29 cellular contexts compared by ENCODE assay signal in the genomic region with DNA sequence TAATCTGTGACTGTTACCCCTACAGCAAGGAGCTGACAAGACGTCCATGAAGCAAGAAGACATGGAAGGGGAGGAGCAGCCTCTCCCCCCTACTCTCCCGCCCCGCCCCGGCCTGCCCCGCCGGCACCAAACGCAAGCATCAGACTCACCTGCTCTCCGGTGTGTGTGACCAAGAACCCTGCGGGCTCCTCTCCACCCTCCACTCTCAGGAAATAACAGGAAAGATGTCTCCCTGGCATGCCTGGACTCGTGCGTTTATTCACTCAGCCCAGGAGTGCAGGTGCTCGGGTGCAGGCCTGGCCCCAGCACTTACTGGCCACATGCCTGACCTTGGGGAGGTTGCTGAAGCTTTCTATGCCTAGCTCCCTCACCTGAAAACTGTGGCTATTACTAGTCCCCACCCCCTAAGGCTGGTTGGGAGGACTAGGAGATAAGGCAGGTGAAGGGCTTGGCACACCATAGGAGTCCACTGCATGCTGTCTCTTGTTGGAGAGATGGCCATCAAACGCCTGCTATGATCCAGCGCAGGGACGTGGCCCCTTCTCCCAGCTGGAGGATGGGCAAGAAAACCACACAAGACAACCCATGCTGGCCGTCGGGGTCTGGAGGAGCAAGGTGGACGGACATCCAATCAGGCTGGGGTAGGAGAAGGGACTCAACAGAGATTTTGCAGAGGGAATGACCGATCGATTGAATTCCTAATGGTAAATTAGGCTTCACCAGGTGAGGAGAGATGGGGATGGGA. TPM values are rescaled to one million over a fixed set of nuclear protein-coding genes. Genes with fewer than 3 reads are reported as not detected.
DNase-seq lines count a peak whose midpoint lies in the region; ATAC-seq and TF ChIP-seq lines count a peak whose summit lies in the region.
"Had no signal": no experiment of that assay in that cellular context is flagged by ENCODE, and none has a peak within 500 bp of the region (broad histone marks: within the 10 kb centered on the region; RNA-seq: fewer than 3 reads in every experiment).

No MANE protein-coding gene starts in this region.

- H3K36me3 ChIP-seq in RWPE2 (ENCODE audit: low read depth), result no peaks in the 10 kb centered on the region
- H3K36me3 ChIP-seq: gastrocnemius medialis, left ventricle myocardium inferior, transverse colon had no signal

- POLR2A ChIA-PET in CD4-positive, alpha-beta T cell (lab: Charles Lee), result no interaction called here

- no peaks in the 10 kb centered on the region for H3K27me3 ChIP-seq in RWPE2 (ENCODE audit: insufficient read depth, poor library complexity, severe bottlenecking)
- no peaks in the 10 kb centered on the region for H3K27me3 ChIP-seq in CD4-positive, alpha-beta T cell (ENCODE audit: control insufficient read depth, insufficient read depth, low read length)
- H3K27me3 ChIP-seq: body of pancreas, gastrocnemius medialis, transverse colon had no signal

- H3K27ac Mint-ChIP-seq in mesothelial cell of epicardium, result peak overlapping the region; percentile 65
- H3K27ac Mint-ChIP-seq in CD4-positive, alpha-beta T cell, result no peak overlapping the region
- H3K27ac Mint-ChIP-seq: activated CD4-positive, alpha-beta memory T cell treated with anti-CD3 and anti-CD28 coated beads for 36 hours; CD4-positive, CD25-positive, alpha-beta regulatory T cell; progenitor cell of endocrine pancreas had no signal

- H3K36me3 Mint-ChIP-seq in mesothelial cell of epicardium, result no peaks in the 10 kb centered on the region
- no peaks in the 10 kb centered on the region for H3K36me3 Mint-ChIP-seq in CD4-positive, alpha-beta T cell (ENCODE audit: low read depth)
- H3K36me3 Mint-ChIP-seq: activated CD4-positive, alpha-beta memory T cell treated with anti-CD3 and anti-CD28 coated beads for 36 hours; CD4-positive, CD25-positive, alpha-beta regulatory T cell had no signal

- CTCF ChIA-PET in CD4-positive, alpha-beta T cell (lab: Charles Lee), result no interaction called here

- H3K4me3 Mint-ChIP-seq in mesothelial cell of epicardium, result no peak overlapping the region
- H3K4me3 Mint-ChIP-seq in CD4-positive, alpha-beta T cell, result no peak overlapping the region
- H3K4me3 Mint-ChIP-seq: activated CD4-positive, alpha-beta memory T cell treated with anti-CD3 and anti-CD28 coated beads for 36 hours; CD4-positive, CD25-positive, alpha-beta regulatory T cell; neural crest cell had no signal

- no peaks in the 10 kb centered on the region for H3K27me3 Mint-ChIP-seq in mesothelial cell of epicardium (ENCODE audit: low read depth)
- peaks cover 19% of the 10 kb centered on the region for H3K27me3 Mint-ChIP-seq in CD4-positive, alpha-beta T cell

- no peak overlapping the region for H3K27ac ChIP-seq in RWPE2 (ENCODE audit: poor library complexity, severe bottlenecking)
- no peak overlapping the region for H3K27ac ChIP-seq in CD4-positive, alpha-beta T cell (ENCODE audit: low read depth, low read length)
- H3K27ac ChIP-seq: body of pancreas, gastrocnemius medialis, left ventricle myocardium inferior, PC-9, transverse colon had no signal

- DNase-seq in DMS79 (lab: John Stamatoyannopoulos, UW) (peak; percentile 78), NCI-H146 (lab: John Stamatoyannopoulos, UW) (peak; percentile 88), RWPE2 (ENCODE audit: low spot score) (peak; percentile 82), mesothelial cell of epicardium (ENCODE audit: low spot score in 2 of 2, unreplicated experiment in 2 of 2) (no peak), medulla oblongata (ENCODE audit: extremely low spot score) (no peak), GM03348 (ENCODE audit: low spot score) (no peak), erythroblast (lab: John Stamatoyannopoulos, UW) (no peak)
- no peak for DNase-seq in CD4-positive, alpha-beta T cell
- DNase-seq: activated CD4-positive, alpha-beta memory T cell treated with anti-CD3 and anti-CD28 coated beads for 36 hours; activated effector memory CD4-positive, alpha-beta T cell treated with anti-CD3 and anti-CD28 coated beads, Interleukin-2, amount 50 U/mL, for 16 hours; body of pancreas; CD4-positive, CD25-positive, alpha-beta regulatory T cell; DMS 273 treated with DMSO at 0.1 percent for 48 hours; effector CD4-positive, alpha-beta T cell; gastrocnemius medialis; GF-D8; hypothalamus; left ventricle myocardium inferior; NCI-H1436; NCI-H2227 treated with DMSO at 0.1 percent for 48 hours; PC-9; SHP77 treated with DMSO at 0.1 percent for 48 hours; transverse colon had no signal

- intact Hi-C loops in CD4-positive, alpha-beta T cell (cut with DNase I, micrococcal nuclease), result no loop called here

- ATAC-seq in RWPE2 (ENCODE audit: low read depth), result peak; percentile 94
- no peak for ATAC-seq in CD4-positive, alpha-beta T cell (ENCODE audit: poor library complexity)
- ATAC-seq: activated CD4-positive, CD25-positive, alpha-beta regulatory T cell treated with anti-CD3 and anti-CD28 coated beads, Interleukin-2, amount 50 U/mL, for 24 hours; body of pancreas; gastrocnemius medialis had no signal

- H3K4me1 Mint-ChIP-seq in mesothelial cell of epicardium, result peaks cover 33% of the 10 kb centered on the region
- H3K4me1 Mint-ChIP-seq in CD4-positive, alpha-beta T cell (ENCODE audit: low read depth), result no peaks in the 10 kb centered on the region
- H3K4me1 Mint-ChIP-seq: CD4-positive, CD25-positive, alpha-beta regulatory T cell had no signal

- H3K9me3 ChIP-seq in RWPE2 (ENCODE audit: severe bottlenecking), result no peaks in the 10 kb centered on the region
- no peaks in the 10 kb centered on the region for H3K9me3 ChIP-seq in CD4-positive, alpha-beta T cell (ENCODE audit: control insufficient read depth, low read length)
- H3K9me3 ChIP-seq: body of pancreas, gastrocnemius medialis, left ventricle myocardium inferior, transverse colon had no signal

- H3K4me1 ChIP-seq in RWPE2 (ENCODE audit: insufficient read depth, poor library complexity, severe bottlenecking), result peaks cover 36% of the 10 kb centered on the region
- H3K4me1 ChIP-seq: gastrocnemius medialis, left ventricle myocardium inferior, transverse colon had no signal

- TF ChIP-seq CTCF in RWPE2 (IDR thresholded peaks at IDR 0.05; ENCODE audit: poor library complexity, severe bottlenecking), result no peak
- TF ChIP-seq CTCF in mesothelial cell of epicardium (IDR thresholded peaks at IDR 0.05; ENCODE audit: unreplicated experiment), result no peak
- TF ChIP-seq CTCF in CD4-positive, alpha-beta T cell (IDR thresholded peaks at IDR 0.05), result no peak

- H3K9me3 Mint-ChIP-seq in mesothelial cell of epicardium, result no peaks in the 10 kb centered on the region
- no peaks in the 10 kb centered on the region for H3K9me3 Mint-ChIP-seq in CD4-positive, alpha-beta T cell
- H3K9me3 Mint-ChIP-seq: activated CD4-positive, alpha-beta memory T cell treated with anti-CD3 and anti-CD28 coated beads for 36 hours; CD4-positive, CD25-positive, alpha-beta regulatory T cell; neural crest cell had no signal

- H3K4me3 ChIP-seq in RWPE2 (ENCODE audit: severe bottlenecking), result no peak overlapping the region
- H3K4me3 ChIP-seq: body of pancreas, gastrocnemius medialis, left ventricle myocardium inferior, PC-9, transverse colon had no signal

- no peak for TF ChIP-seq POLR2A in erythroblast (IDR thresholded peaks at IDR 0.05; ENCODE audit: low read length)

RNA-seq across cellular contexts. Expression of gene CLDN24, which starts 34.9 kb away (rescaled TPM):
- total RNA-seq in mesothelial cell of epicardium, result not detected in 3 replicates
- not detected for total RNA-seq in CD4-positive, alpha-beta T cell
- total RNA-seq: activated CD4-positive, alpha-beta memory T cell treated with anti-CD3 and anti-CD28 coated beads for 36 hours; body of pancreas; CD4-positive, CD25-positive, alpha-beta regulatory T cell; gastrocnemius medialis; H1; left ventricle myocardium inferior; M059J; mucosa of gallbladder; neural crest cell; PC-9; progenitor cell of endocrine pancreas; transverse colon had no signal

RNA-seq across cellular contexts. Expression of gene CLDN22, which starts 37.0 kb away (rescaled TPM):
- total RNA-seq in mesothelial cell of epicardium, result not detected in 3 replicates
- total RNA-seq in CD4-positive, alpha-beta T cell, result not detected
- total RNA-seq: activated CD4-positive, alpha-beta memory T cell treated with anti-CD3 and anti-CD28 coated beads for 36 hours; body of pancreas; CD4-positive, CD25-positive, alpha-beta regulatory T cell; gastrocnemius medialis; H1; left ventricle myocardium inferior; mucosa of gallbladder; neural crest cell; PC-9; progenitor cell of endocrine pancreas; transverse colon had no signal

Comparison
In these comparisons a context has a peak if more than half of its experiments do, and no peak if none do; other contexts are left out.
1. DNase-seq: peak in DMS79 (single experiment), NCI-H146 (single experiment) and RWPE2 (single experiment); none in mesothelial cell of epicardium (0 of 2), CD4-positive, alpha-beta T cell (0 of 10), medulla oblongata (single experiment), GM03348 (single experiment) and erythroblast (0 of 2).